In genomic region chr9:114810614-114811013, GRCh38 we compare ENCODE assay signal across 6 cellular contexts. TPM values are rescaled to one million over a fixed set of nuclear protein-coding genes. Genes with fewer than 3 reads are reported as not detected.
"Had no signal": no experiment of that assay in that cellular context is flagged by ENCODE, and none has a peak within 500 bp of the region (broad histone marks: within the 10 kb centered on the region; RNA-seq: fewer than 3 reads in every experiment).

No MANE protein-coding gene starts in this region.

- H3K4me3 ChIP-seq: GM23248, HAP-1 had no signal

- H3K27ac ChIP-seq: GM23248, HL-60 had no signal

- DNase-seq: GM23248, GOT3, H7, HFFc6 had no signal

- H3K36me3 ChIP-seq: HAP-1 had no signal

- H3K4me1 ChIP-seq: HAP-1 had no signal

- H3K9me3 ChIP-seq: HAP-1 had no signal

RNA-seq across cellular contexts. Expression of gene TNFSF15, which starts 4.8 kb away (rescaled TPM):
- total RNA-seq: H7 had no signal
